Comparison of ENCODE assay signal across 9 cellular contexts in genomic region chr10:932589-932988, GRCh38. TPM values are rescaled to one million over a fixed set of nuclear protein-coding genes. Genes with fewer than 3 reads are reported as not detected.
A peak's percentile ranks its signal among the peaks of the same experiment; 100 is the strongest.
DNase-seq lines count a peak whose midpoint lies in the region; ATAC-seq, FAIRE-seq and TF ChIP-seq lines count a peak whose summit lies in the region.
"Had no signal": no experiment of that assay in that cellular context is flagged by ENCODE, and none has a peak within 500 bp of the region (broad histone marks: within the 10 kb centered on the region; RNA-seq: fewer than 3 reads in every experiment).

No MANE protein-coding gene starts in this region.

- peak overlapping the region; percentile 85; the same call in 1 of the 3 replicates for H3K27ac ChIP-seq in K562 (ENCODE audit: extremely low read depth, low read depth, low read length)

- peaks cover 37% of the 10 kb centered on the region for H3K4me1 Mint-ChIP-seq in stimulated activated naive CD8-positive, alpha-beta T cell treated with anti-CD3 and anti-CD28 coated beads, Interleukin-15, Interleukin-2, amounts not matched to agents 100 ng/mL and 50 ng/mL, for 24 hours (ENCODE audit: low read depth)
- peaks cover 10 to 34% (median 29%) of the 10 kb centered on the region in 4 donors for H3K4me1 Mint-ChIP-seq in naive thymus-derived CD8-positive, alpha-beta T cell

- CTCF ChIA-PET in K562 (lab: Yijun Ruan, JAX; ENCODE audit: low intra/inter-chr PET ratio): no interaction called here

- H3K36me3 ChIP-seq in K562 (ENCODE audit: control insufficient read depth, insufficient read depth, low read length): peaks cover 21% of the 10 kb centered on the region

- TF ChIP-seq RAD21 in K562 (CRISPR knock-in tag; conservative IDR thresholded peaks at IDR 0.05 in 1 of 2, IDR thresholded peaks at IDR 0.05 in 1 of 2): no peak

- TF ChIP-seq CTCF in K562 (IDR thresholded peaks at IDR 0.05 in 2 of 3, conservative IDR thresholded peaks at IDR 0.05 in 1 of 3; ENCODE audit: insufficient read depth in 2 of 3, low read depth in 1 of 3, low read length in 3 of 3): no peak

- H3K4me3 ChIP-seq in K562: peak overlapping the region; percentile 51

- H3K9me3 ChIP-seq in K562 (replicated peaks; ENCODE audit: control insufficient read depth, insufficient read depth, low read depth, low read length): no peaks in the 10 kb centered on the region

- peaks cover 18 to 21% of the 10 kb centered on the region in 2 experiments for H3K4me1 ChIP-seq in K562 (replicated peaks in 1 of 2; ENCODE audit: control insufficient read depth in 2 of 2, insufficient read depth in 2 of 2, low read length in 2 of 2)

- H3K4me2 ChIP-seq in K562 (ENCODE audit: insufficient read depth, low read length): peak overlapping the region; percentile 67

- no peaks in the 10 kb centered on the region for H3K9me3 Mint-ChIP-seq in stimulated activated naive CD8-positive, alpha-beta T cell treated with anti-CD3 and anti-CD28 coated beads, Interleukin-15, Interleukin-2, amounts not matched to agents 100 ng/mL and 50 ng/mL, for 24 hours
- no peaks in the 10 kb centered on the region for H3K9me3 Mint-ChIP-seq in naive thymus-derived CD8-positive, alpha-beta T cell

- in situ Hi-C loops in K562 (cut with MboI): loop anchor here (5.0 kb wide), 1 partner anchor 55 kb away; the partner anchor contains the start of gene GTPBP4

- TF ChIP-seq EP300 in K562 (IDR thresholded peaks at IDR 0.05; ENCODE audit: low read length): no peak

- ATAC-seq in stimulated activated naive CD8-positive, alpha-beta T cell treated with anti-CD3 and anti-CD28 coated beads, Interleukin-15, Interleukin-2, amounts not matched to agents 100 U/mL and 50 U/mL, for 24 hours: no peak
- ATAC-seq in K562: no peak
- ATAC-seq in naive thymus-derived CD8-positive, alpha-beta T cell: no peak
- ATAC-seq in GM18517 (IDR thresholded peaks at IDR 0.05; ENCODE audit: unreplicated experiment): no peak

- no peaks in the 10 kb centered on the region for H3K27me3 ChIP-seq in K562 (ENCODE audit: control insufficient read depth in 2 of 2, insufficient read depth in 2 of 2, low read length in 2 of 2)

- no peak for DNase-seq in stimulated activated naive CD8-positive, alpha-beta T cell treated with anti-CD3 and anti-CD28 coated beads, Interleukin-15, Interleukin-2, amounts not matched to agents 100 U/mL and 50 U/mL, for 24 hours
- no peak for DNase-seq in K562 (ENCODE audit: extremely low read depth in 1 of 4, low spot score in 3 of 4)
- peak in 2 of 10 donors; percentile 4 to 14 for DNase-seq in naive thymus-derived CD8-positive, alpha-beta T cell
- no peak for DNase-seq in stimulated activated CD4-positive, alpha-beta T cell treated with anti-CD3 and anti-CD28 coated beads, Interleukin-4, amount 100 ng/mL, for 1 hour
- DNase-seq in EL: no peak
- no peak for DNase-seq in LoVo (ENCODE audit: low spot score)
- DNase-seq: occipital lobe had no signal

- no TSS peak for BruUV-seq in K562 (replicated peaks; lab: Mats Ljungman, UMichigan)

- H3K27ac Mint-ChIP-seq in stimulated activated naive CD8-positive, alpha-beta T cell treated with anti-CD3 and anti-CD28 coated beads, Interleukin-15, Interleukin-2, amounts not matched to agents 100 ng/mL and 50 ng/mL, for 24 hours: peak overlapping the region; percentile 86
- peak overlapping the region; percentile 70 to 96 (median 89) for H3K27ac Mint-ChIP-seq in naive thymus-derived CD8-positive, alpha-beta T cell

- peaks cover 25% of the 10 kb centered on the region for H4K20me1 ChIP-seq in K562 (replicated peaks; ENCODE audit: control insufficient read depth, insufficient read depth, low read length)

- 83% methylated on average over 7 of the region's 28 CpGs for WGBS in K562 (ENCODE audit: insufficient coverage, low coverage, missing lambda C conversion rate)

- peak overlapping the region; percentile 77 for H3K4me3 Mint-ChIP-seq in stimulated activated naive CD8-positive, alpha-beta T cell treated with anti-CD3 and anti-CD28 coated beads, Interleukin-15, Interleukin-2, amounts not matched to agents 100 ng/mL and 50 ng/mL, for 24 hours
- H3K4me3 Mint-ChIP-seq in naive thymus-derived CD8-positive, alpha-beta T cell: peak overlapping the region; percentile 60 to 87 (median 75)

- no peaks in the 10 kb centered on the region for H3K27me3 Mint-ChIP-seq in stimulated activated naive CD8-positive, alpha-beta T cell treated with anti-CD3 and anti-CD28 coated beads, Interleukin-15, Interleukin-2, amounts not matched to agents 100 ng/mL and 50 ng/mL, for 24 hours
- H3K27me3 Mint-ChIP-seq in naive thymus-derived CD8-positive, alpha-beta T cell: no peaks in the 10 kb centered on the region

- no peak for TF ChIP-seq POLR2A in K562 (conservative IDR thresholded peaks at IDR 0.05)

- H3K36me3 Mint-ChIP-seq in stimulated activated naive CD8-positive, alpha-beta T cell treated with anti-CD3 and anti-CD28 coated beads, Interleukin-15, Interleukin-2, amounts not matched to agents 100 ng/mL and 50 ng/mL, for 24 hours (ENCODE audit: low read depth): peaks cover 13% of the 10 kb centered on the region
- peaks cover 0 to 3% (median 0%) of the 10 kb centered on the region in 3 donors for H3K36me3 Mint-ChIP-seq in naive thymus-derived CD8-positive, alpha-beta T cell

- 0 out of 4 replicates have a peak overlapping the region, but pooled peaks of 1 of the 2 experiments have one; percentile 36 for H3K9ac ChIP-seq in K562 (ENCODE audit: insufficient read depth in 1 of 2, low read depth in 2 of 2, low read length in 2 of 2)

- H3K9me1 ChIP-seq in K562 (ENCODE audit: control insufficient read depth, insufficient read depth, low read length): no peaks in the 10 kb centered on the region

- no peak for FAIRE-seq in K562 (lab: Jason Lieb, UNC)

- peaks cover 39% of the 10 kb centered on the region for H3K79me2 ChIP-seq in K562 (ENCODE audit: control insufficient read depth, insufficient read depth, low read length)

- intact Hi-C loops in K562 (cut with micrococcal nuclease): loop anchor here (5.0 to 10.0 kb wide), 2 partner anchors 55 to 122 kb away; partner anchors contain the start of genes GTPBP4 and WDR37

- POLR2A ChIA-PET in K562 (lab: Yijun Ruan, JAX): interaction anchor here (1.2 kb wide), 1 partner anchor 9 kb away, joined by 3 read pairs; no protein-coding TSS in a partner anchor
- POLR2A ChIA-PET in naive thymus-derived CD8-positive, alpha-beta T cell (lab: Charles Lee): interaction anchor here (1.6 kb wide), 1 partner anchor 54 kb away, joined by 4 read pairs; no protein-coding TSS in a partner anchor

- no peak overlapping the region for H2AFZ ChIP-seq in K562 (ENCODE audit: low read depth, low read length)

TF ChIP-seq in K562, 482 proteins besides CTCF, POLR2A, EP300 and RAD21 (continues in another document):
- TF ChIP-seq TCFL5 (CRISPR knock-in tag; conservative IDR thresholded peaks at IDR 0.05): no peak
- no peak for TF ChIP-seq POLR2H (tag; IDR thresholded peaks at IDR 0.05; ENCODE audit: low read depth)
- TF ChIP-seq GATAD2A (IDR thresholded peaks at IDR 0.05): no peak
- no peak for TF ChIP-seq ZNF384 (IDR thresholded peaks at IDR 0.05; ENCODE audit: low read depth, low read length)
- TF ChIP-seq FOXJ3 (CRISPR knock-in tag; IDR thresholded peaks at IDR 0.05): no peak
- no peak for TF ChIP-seq ZNF668 (CRISPR knock-in tag; IDR thresholded peaks at IDR 0.05)

RNA-seq across cellular contexts. Expression of gene LARP4B, which starts 1.1 kb away (rescaled TPM):
- total RNA-seq in K562 (2011; cell fraction: chromatin; rRNA removed; ENCODE audit: low replicate concordance): 210 and 214 TPM in 2 replicates
- total RNA-seq in K562 (2011; cell fraction: nucleolus; rRNA removed): 107 and 116 TPM in 2 replicates
- total RNA-seq in K562 (2011; cell fraction: nucleoplasm; rRNA removed): 149 and 184 TPM in 2 replicates
- total RNA-seq in K562 (2014; rRNA removed): 48.4 and 61.7 TPM in 2 replicates
- 28.3 and 28.6 TPM in 2 replicates for total RNA-seq in K562 (2014; rRNA removed; fragmentation: Illumina TruSeq; extraction: Trizol)
- 37.3 and 39.0 TPM in 2 replicates for total RNA-seq in K562 (2015; rRNA removed; fragmentation: Illumina TruSeq; extraction: Trizol)
- 128 and 130 TPM in 2 replicates for total RNA-seq in K562 (2021)
- 63.1 and 64.1 TPM in 2 replicates for polyA plus RNA-seq in K562 (2011; rRNA removed)
- polyA plus RNA-seq in K562 (2011; cell fraction: cytosol; rRNA removed): 38.4 and 38.9 TPM in 2 replicates
- polyA plus RNA-seq in K562 (2011; cell fraction: nucleus; rRNA removed): 106 and 107 TPM in 2 replicates
- 21.5 and 41.5 TPM in 2 replicates for polyA plus RNA-seq in K562 (2012)
- 38.5 and 44.0 TPM in 2 replicates for polyA plus RNA-seq in K562 (2014; fragmentation: Illumina TruSeq; extraction: Trizol)
- polyA plus RNA-seq in K562 (2014; fragmentation: Nextera tagmentation; extraction: Ambion mirVana): 10 to 100 TPM; 11.8 to 21.0 TPM
- 42.6 and 46.6 TPM in 2 replicates for polyA plus RNA-seq in K562 (2014; rRNA removed)
- 95.3 and 108 TPM in 2 replicates for polyA minus RNA-seq in K562 (2011; rRNA and poly(A)+ RNA removed)
- 55.8 and 69.2 TPM in 2 replicates for polyA minus RNA-seq in K562 (2011; cell fraction: cytosol; rRNA and poly(A)+ RNA removed)
- polyA minus RNA-seq in K562 (2011; cell fraction: nucleus; rRNA and poly(A)+ RNA removed): 70.0 and 104 TPM in 2 replicates
- 10 to 100 TPM; 88.2 to 94.8 TPM for total RNA-seq in naive thymus-derived CD8-positive, alpha-beta T cell
- polyA plus RNA-seq in naive thymus-derived CD8-positive, alpha-beta T cell: 10 to 100 TPM; 22.8 to 40.5 (median 28.1) TPM

RNA-seq across cellular contexts. Expression of gene GTPBP4, which starts 55.6 kb away (rescaled TPM):
- total RNA-seq in K562 (2011; cell fraction: chromatin; rRNA removed; ENCODE audit: low replicate concordance): 152 and 161 TPM in 2 replicates
- total RNA-seq in K562 (2011; cell fraction: nucleolus; rRNA removed): 89.4 and 92.6 TPM in 2 replicates
- total RNA-seq in K562 (2011; cell fraction: nucleoplasm; rRNA removed): 101 and 119 TPM in 2 replicates
- total RNA-seq in K562 (2014; rRNA removed): 139 and 155 TPM in 2 replicates
- 147 and 176 TPM in 2 replicates for total RNA-seq in K562 (2014; rRNA removed; fragmentation: Illumina TruSeq; extraction: Trizol)
- 119 and 121 TPM in 2 replicates for total RNA-seq in K562 (2015; rRNA removed; fragmentation: Illumina TruSeq; extraction: Trizol)
- total RNA-seq in K562 (2021): 113 and 128 TPM in 2 replicates
- 63.2 and 79.0 TPM in 2 replicates for polyA plus RNA-seq in K562 (2011; rRNA removed)
- 23.3 and 31.7 TPM in 2 replicates for polyA plus RNA-seq in K562 (2011; cell fraction: cytosol; rRNA removed)
- 66.4 and 72.5 TPM in 2 replicates for polyA plus RNA-seq in K562 (2011; cell fraction: nucleus; rRNA removed)
- 54.3 and 75.5 TPM in 2 replicates for polyA plus RNA-seq in K562 (2012)
- polyA plus RNA-seq in K562 (2014; fragmentation: Illumina TruSeq; extraction: Trizol): 102 and 118 TPM in 2 replicates
- 100 to 1,000 TPM in 1 of 2 experiments, 10 to 100 TPM in 1; 88.2 to 128 TPM for polyA plus RNA-seq in K562 (2014; fragmentation: Nextera tagmentation; extraction: Ambion mirVana)
- 135 TPM in 2 replicates for polyA plus RNA-seq in K562 (2014; rRNA removed)
- 51.2 and 60.2 TPM in 2 replicates for polyA minus RNA-seq in K562 (2011; rRNA and poly(A)+ RNA removed)
- 24.7 and 30.6 TPM in 2 replicates for polyA minus RNA-seq in K562 (2011; cell fraction: cytosol; rRNA and poly(A)+ RNA removed)
- 42.3 and 61.3 TPM in 2 replicates for polyA minus RNA-seq in K562 (2011; cell fraction: nucleus; rRNA and poly(A)+ RNA removed)
- 10 to 100 TPM; 64.0 to 67.7 TPM for total RNA-seq in naive thymus-derived CD8-positive, alpha-beta T cell
- 10 to 100 TPM; 22.7 to 29.8 (median 25.9) TPM for polyA plus RNA-seq in naive thymus-derived CD8-positive, alpha-beta T cell
